Comparison of ENCODE assay signal across 8 cellular contexts in genomic region chr2:96816127-96816835, GRCh38. TPM values are rescaled to one million over a fixed set of nuclear protein-coding genes. Genes with fewer than 3 reads are reported as not detected.
DNase-seq lines count a peak whose midpoint lies in the region; ATAC-seq, FAIRE-seq and TF ChIP-seq lines count a peak whose summit lies in the region.

TSS of gene CNNM3 (plus strand) at chr2:96816268. CDS start at chr2:96816278, 10 bp downstream.

- peaks cover 44 to 46% of the 10 kb centered on the region in 2 donors for H3K4me1 Mint-ChIP-seq in natural killer cell treated with Interleukin-12 subunit alpha and Interleukin-12 subunit beta and Interleukin-15 and Interleukin-18, amount 100 ng/mL, for 72 hours (ENCODE audit: low read depth in 2 of 2)

- peak within 1 kb of the TSS; percentile 63 for H3K4me3 ChIP-seq in LNCaP clone FGC (ENCODE audit: low read depth, low read length)
- H3K4me3 ChIP-seq in fibroblast of mammary gland (ENCODE audit: control insufficient read depth, low read depth, low read length) = peak within 1 kb of the TSS; percentile 65

- ATAC-seq in natural killer cell treated with Interleukin-12 subunit alpha and Interleukin-12 subunit beta and Interleukin-15 and Interleukin-18, amount 100 ng/mL, for 72 hours = peak; percentile 96

- no peak for FAIRE-seq in H54 (lab: Jason Lieb, UNC)

- H3K36me3 ChIP-seq in ES-I3 (ENCODE audit: insufficient read depth, low read length) = no peaks in the 10 kb centered on the region

- H3K4me1 ChIP-seq in ES-I3 (ENCODE audit: insufficient read depth, low read length) = 0 out of 2 replicates have a peak, but pooled peaks cover 5% of the 10 kb centered on the region

- peak within 1 kb of the TSS; percentile 33 to 73 for H3K27ac Mint-ChIP-seq in natural killer cell treated with Interleukin-12 subunit alpha and Interleukin-12 subunit beta and Interleukin-15 and Interleukin-18, amount 100 ng/mL, for 72 hours

- H3K9me3 Mint-ChIP-seq in natural killer cell treated with Interleukin-12 subunit alpha and Interleukin-12 subunit beta and Interleukin-15 and Interleukin-18, amount 100 ng/mL, for 72 hours = no peaks in the 10 kb centered on the region

- H3K9me3 ChIP-seq in ES-I3 (ENCODE audit: control insufficient read depth, insufficient read depth, low read length) = no peaks in the 10 kb centered on the region

- peaks cover 4% of the 10 kb centered on the region for H3K36me3 Mint-ChIP-seq in natural killer cell treated with Interleukin-12 subunit alpha and Interleukin-12 subunit beta and Interleukin-15 and Interleukin-18, amount 100 ng/mL, for 72 hours

- peak within 1 kb of the TSS; percentile 90 for H3K4me3 Mint-ChIP-seq in natural killer cell treated with Interleukin-12 subunit alpha and Interleukin-12 subunit beta and Interleukin-15 and Interleukin-18, amount 100 ng/mL, for 72 hours

- no peaks in the 10 kb centered on the region for H3K27me3 Mint-ChIP-seq in natural killer cell treated with Interleukin-12 subunit alpha and Interleukin-12 subunit beta and Interleukin-15 and Interleukin-18, amount 100 ng/mL, for 72 hours

- TF ChIP-seq CTCF in LNCaP clone FGC (IDR thresholded peaks at IDR 0.05; ENCODE audit: control insufficient read depth, extremely low read depth, insufficient read depth) (peak; percentile 43), fibroblast of mammary gland (conservative IDR thresholded peaks at IDR 0.05; ENCODE audit: control insufficient read depth, insufficient read depth, low read depth, low read length) (peak; percentile 25)

- TF ChIP-seq POLR2A in H54 (IDR thresholded peaks at IDR 0.05; ENCODE audit: low read depth, low read length) = peak; percentile 61; the same call in 1 of the 2 replicates

- DNase-seq in H54 (ENCODE audit: insufficient read length, low spot score) = peak; percentile 99
- peak; percentile 69 for DNase-seq in LNCaP clone FGC (ENCODE audit: low read depth)
- DNase-seq in RPMI8226 = peak; percentile 96
- peak; percentile 95 for DNase-seq in activated T-helper 1 cell treated with anti-CD3 and anti-CD28 coated beads, Interleukin-2, amount 50 U/mL, for 16 hours (ENCODE audit: low read depth in 1 of 2, low spot score in 1 of 2)
- peak; percentile 82 for DNase-seq in fibroblast of mammary gland (ENCODE audit: low read depth)
- peak; percentile 99 for DNase-seq in natural killer cell treated with Interleukin-12 subunit alpha and Interleukin-12 subunit beta and Interleukin-15 and Interleukin-18, amount 100 ng/mL, for 72 hours (ENCODE audit: low spot score)
- peak; percentile 97 for DNase-seq in stimulated activated naive CD4-positive, alpha-beta T cell treated with Interleukin-2 at 50 U/mL for 16 hours (lab: John Stamatoyannopoulos, UW)

- peak within 1 kb of the TSS; percentile 75 for H3K9ac ChIP-seq in ES-I3 (ENCODE audit: low read depth, low read length)

RNA-seq across cellular contexts. Expression of gene CNNM3, which starts in this region (rescaled TPM):
- total RNA-seq in natural killer cell treated with Interleukin-12 subunit alpha and Interleukin-12 subunit beta and Interleukin-15 and Interleukin-18, amount 100 ng/mL, for 72 hours = 10 to 100 TPM; 15.7 to 32.9 TPM

Comparison
In these comparisons a context has a peak if more than half of its experiments do, and no peak if none do; other contexts are left out.
1. Peak in every context shown above with its lines: DNase-seq, ATAC-seq and H3K4me3 ChIP-seq.